ENCODE assay signal across 2 cellular contexts in the genomic region with DNA sequence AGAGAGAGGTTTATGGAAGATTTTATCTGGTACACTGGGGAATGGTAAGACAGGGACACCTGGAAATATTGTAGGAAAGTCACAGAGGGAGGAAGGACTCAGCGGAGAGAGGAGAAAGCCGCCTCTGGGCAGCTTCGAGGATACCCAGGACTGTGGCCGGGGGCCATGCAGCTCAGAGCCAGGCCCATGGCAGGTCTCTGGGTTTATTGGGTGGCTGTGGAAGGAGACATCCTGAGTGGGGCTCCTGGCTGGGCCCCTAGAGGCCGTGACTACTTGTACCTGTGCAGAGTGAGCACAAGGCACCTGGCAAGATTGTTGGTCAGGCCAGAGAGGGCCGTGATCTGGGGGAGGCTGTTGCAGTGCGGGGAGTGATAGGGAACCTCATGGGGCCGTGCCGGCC.
TF ChIP-seq lines count a peak whose summit lies in the region.

No MANE protein-coding gene starts in this region.

TF ChIP-seq in GM12891, 5 proteins besides CTCF, POLR2A, EP300 and RAD21:
- TF ChIP-seq POLR2AphosphoS5 (IDR thresholded peaks at IDR 0.05; ENCODE audit: low read depth, low read length) (0 out of 2 replicates have a peak, but pooled peaks have one; percentile 16), PAX5 (IDR thresholded peaks at IDR 0.05; ENCODE audit: insufficient read depth, low read length, severe bottlenecking) (no peak)

TF ChIP-seq in endothelial cell of umbilical vein, 7 proteins besides CTCF, POLR2A, EP300 and RAD21:
- TF ChIP-seq, protein P1, sequence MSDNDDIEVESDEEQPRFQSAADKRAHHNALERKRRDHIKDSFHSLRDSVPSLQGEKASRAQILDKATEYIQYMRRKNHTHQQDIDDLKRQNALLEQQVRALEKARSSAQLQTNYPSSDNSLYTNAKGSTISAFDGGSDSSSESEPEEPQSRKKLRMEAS (IDR thresholded peaks at IDR 0.05; ENCODE audit: insufficient read depth, insufficient read length) = no peak
- TF ChIP-seq FOS (IDR thresholded peaks at IDR 0.05; ENCODE audit: borderline replicate concordance, insufficient read depth, low read length) = no peak
- no peak for TF ChIP-seq EZH2 (IDR thresholded peaks at IDR 0.05; ENCODE audit: borderline replicate concordance, low read depth, low read length, severe bottlenecking)
- TF ChIP-seq JUN (IDR thresholded peaks at IDR 0.05; ENCODE audit: borderline replicate concordance, insufficient read depth, insufficient read length, low read depth) = no peak
- TF ChIP-seq GATA2 (IDR thresholded peaks at IDR 0.05; ENCODE audit: insufficient read depth, insufficient read length, low read depth, low read length) = no peak
- no peak for TF ChIP-seq MYC (IDR thresholded peaks at IDR 0.05; ENCODE audit: low read depth, low read length)
- TF ChIP-seq POLR2AphosphoS5 (IDR thresholded peaks at IDR 0.05; ENCODE audit: insufficient read depth, low read depth, low read length) = no peak
